1 cellular context compared by ENCODE assay signal in the genomic region with DNA sequence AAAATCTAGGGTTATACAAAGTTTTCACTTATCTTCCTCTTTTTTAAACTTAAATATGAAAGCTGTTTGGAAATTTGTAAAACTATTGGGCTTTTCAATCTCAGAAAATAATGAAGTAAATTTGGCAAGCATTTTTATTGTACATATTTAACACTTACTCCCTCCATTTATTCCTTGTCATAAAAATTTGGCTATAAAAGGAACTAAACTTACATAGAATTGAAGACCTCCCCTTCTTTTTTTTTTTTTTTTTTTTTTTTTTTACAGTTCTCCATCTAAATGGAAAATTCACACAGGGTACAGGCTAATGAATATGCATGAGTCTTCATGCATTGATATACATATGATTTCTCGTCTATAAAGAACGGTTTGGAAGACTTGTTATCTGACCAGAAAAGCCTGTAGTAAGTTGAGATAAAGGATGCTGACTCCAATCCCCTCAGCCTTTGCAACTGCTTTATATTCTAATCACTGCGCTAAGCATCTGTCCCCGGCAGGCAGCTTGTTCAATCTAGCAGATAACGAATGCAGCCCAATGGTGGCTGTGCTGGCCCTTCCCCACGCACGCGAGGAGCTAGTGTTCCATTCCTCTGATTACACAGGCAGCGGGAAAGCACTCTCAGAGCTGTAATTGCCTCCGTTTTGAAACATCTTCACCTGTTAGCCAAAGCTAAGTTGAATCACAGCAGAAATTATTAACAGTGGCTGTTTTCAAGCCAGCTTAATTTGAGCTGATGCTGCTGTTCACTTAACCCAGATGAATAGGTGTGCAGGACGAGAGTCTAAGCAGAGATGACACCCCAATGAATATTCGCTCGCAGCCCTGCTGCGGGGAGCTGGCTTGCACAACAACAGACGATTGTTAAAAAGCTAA.
TF ChIP-seq lines count a peak whose summit lies in the region.

No MANE protein-coding gene starts in this region.

TF ChIP-seq in neural cell, 6 proteins besides CTCF, POLR2A, EP300 and RAD21 (continued from another document):
- peak; percentile 48 for TF ChIP-seq REST (IDR thresholded peaks at IDR 0.05; ENCODE audit: borderline replicate concordance)
- no peak for TF ChIP-seq MXI1 (conservative IDR thresholded peaks at IDR 0.05; ENCODE audit: poor library complexity, severe bottlenecking)
